Comparison of ENCODE assay signal across 20 cellular contexts in genomic region chr6:170039156-170040114, GRCh38.
DNase-seq lines count a peak whose midpoint lies in the region; ATAC-seq, FAIRE-seq and TF ChIP-seq lines count a peak whose summit lies in the region.
"Had no signal": no experiment of that assay in that cellular context is flagged by ENCODE, and none has a peak within 500 bp of the region (broad histone marks: within the 10 kb centered on the region; RNA-seq: fewer than 3 reads in every experiment).

No MANE protein-coding gene starts in this region.

- no peak overlapping the region for H2BK12ac ChIP-seq in trophoblast cell (ENCODE audit: low read length)

- no peak overlapping the region for H3K4me2 ChIP-seq in trophoblast cell (ENCODE audit: low read length)
- H3K4me2 ChIP-seq: PC-9 had no signal

- no peak overlapping the region for H3K4me3 ChIP-seq in Peyer's patch
- no peak overlapping the region for H3K4me3 ChIP-seq in trophoblast cell (ENCODE audit: low read depth, low read length)
- H3K4me3 ChIP-seq: PC-9 had no signal

- no peaks in the 10 kb centered on the region for H3K79me2 ChIP-seq in trophoblast cell (ENCODE audit: control insufficient read depth, insufficient read depth, low read length, poor library complexity)

- no peak overlapping the region for H3K23ac ChIP-seq in trophoblast cell (ENCODE audit: low read length)

- H3K27me3 ChIP-seq in Peyer's patch = no peaks in the 10 kb centered on the region
- no peaks in the 10 kb centered on the region for H3K27me3 ChIP-seq in trophoblast cell (ENCODE audit: insufficient read depth, low read length)
- H3K27me3 ChIP-seq: BE2C had no signal

- DNase-seq in HTR-8/SVneo (ENCODE audit: insufficient read length, low spot score) (no peak), Peyer's patch (peak in 2 of 3 donors; percentile 28 to 32), left lobe of liver (ENCODE audit: low spot score) (peak; percentile 12), trophoblast cell (no peak), T-helper 9 cell (no peak)
- no peak for DNase-seq in activated T-cell treated with anti-CD3 and anti-CD28 coated beads, Interleukin-2, amount 50 U/mL, for 1 hour
- DNase-seq: BE2C; CD4-positive, alpha-beta memory T cell; DMS 273 treated with DMSO at 0.1 percent for 48 hours; GOT3; MM.1S; NCI-H1105 treated with DMSO at 0.1 percent for 48 hours; NCI-H187; NCI-H446; NCI-H748 treated with DMSO at 0.1 percent for 48 hours; PC-9; SHP77 had no signal

- FAIRE-seq in HTR-8/SVneo (lab: Jason Lieb, UNC) = peak; percentile 36
- FAIRE-seq: HepG2 had no signal

- H3K79me1 ChIP-seq in trophoblast cell (ENCODE audit: low read length) = no peaks in the 10 kb centered on the region

- H4K8ac ChIP-seq in trophoblast cell (ENCODE audit: low read depth, low read length) = no peak overlapping the region

- no peak overlapping the region for H4K12ac ChIP-seq in trophoblast cell (ENCODE audit: low read depth, low read length)

- no peaks in the 10 kb centered on the region for H3K36me3 ChIP-seq in Peyer's patch
- no peaks in the 10 kb centered on the region for H3K36me3 ChIP-seq in trophoblast cell (ENCODE audit: control insufficient read depth in 1 of 2, insufficient read depth in 2 of 2, low read length in 2 of 2)
- H3K36me3 ChIP-seq: BE2C had no signal

- peak overlapping the region; percentile 3 for H4K91ac ChIP-seq in trophoblast cell (ENCODE audit: low read depth, low read length)

- no peak overlapping the region for H2AFZ ChIP-seq in trophoblast cell (ENCODE audit: insufficient read depth, low read length, poor library complexity)
- H2AFZ ChIP-seq: PC-9 had no signal

- no peak for TF ChIP-seq POLR2A in Peyer's patch (IDR thresholded peaks at IDR 0.05)

- no CpG with 5 or more reads among the region's 28 CpGs for WGBS in trophoblast cell (ENCODE audit: extremely low coverage, insufficient coverage, insufficient read length)

- no peak overlapping the region for H3K14ac ChIP-seq in trophoblast cell (ENCODE audit: low read length)

- no peak overlapping the region for H3K9ac ChIP-seq in trophoblast cell (ENCODE audit: low read length)

- no peak for TF ChIP-seq CTCF in Peyer's patch (IDR thresholded peaks at IDR 0.05)

- H3K4me1 ChIP-seq in Peyer's patch = no peaks in the 10 kb centered on the region
- H3K4me1 ChIP-seq in trophoblast cell (ENCODE audit: control insufficient read depth in 1 of 2, insufficient read depth in 2 of 2, low read length in 2 of 2) = peaks cover 14 to 20% of the 10 kb centered on the region in 2 experiments
- H3K4me1 ChIP-seq: BE2C had no signal

- H3K4ac ChIP-seq in trophoblast cell (ENCODE audit: low read depth, low read length) = no peak overlapping the region

- no peak overlapping the region for H2AK5ac ChIP-seq in trophoblast cell (ENCODE audit: low read length)

- no peak overlapping the region for H3K18ac ChIP-seq in trophoblast cell (ENCODE audit: low read length)

- ATAC-seq in left lobe of liver = no peak
- ATAC-seq in GM21717 (IDR thresholded peaks at IDR 0.05; ENCODE audit: unreplicated experiment) = no peak
- no peak for ATAC-seq in HG02840 (IDR thresholded peaks at IDR 0.05; ENCODE audit: low FRiP score, unreplicated experiment)

- H2BK5ac ChIP-seq in trophoblast cell (ENCODE audit: low read depth, low read length, poor library complexity) = no peak overlapping the region

- no peak overlapping the region for H2BK120ac ChIP-seq in trophoblast cell (ENCODE audit: insufficient read depth, low read length, poor library complexity)

- H3K9me3 ChIP-seq in Peyer's patch (peaks cover 0 to 5% (median 3%) of the 10 kb centered on the region in 4 donors), trophoblast cell (ENCODE audit: insufficient read depth, low read depth, low read length) (peaks cover 10% of the 10 kb centered on the region)
- H3K9me3 ChIP-seq: BE2C had no signal

- H3K27ac ChIP-seq in Peyer's patch (peak overlapping the region in 2 of 4 donors; percentile 80 to 81), trophoblast cell (ENCODE audit: low read depth, low read length) (no peak overlapping the region)
- H3K27ac ChIP-seq: PC-9 had no signal

Comparison
In these comparisons a context has a peak if more than half of its experiments do, and no peak if none do; other contexts are left out.
1. DNase-seq: peak in Peyer's patch (2 of 3) and left lobe of liver (single experiment); none in HTR-8/SVneo (single experiment), trophoblast cell (0 of 2), activated T-cell treated with anti-CD3 and anti-CD28 coated beads, Interleukin-2, amount 50 U/mL, for 1 hour (single experiment) and T-helper 9 cell (single experiment).